Comparison of ENCODE assay signal across 14 cellular contexts in the genomic region with DNA sequence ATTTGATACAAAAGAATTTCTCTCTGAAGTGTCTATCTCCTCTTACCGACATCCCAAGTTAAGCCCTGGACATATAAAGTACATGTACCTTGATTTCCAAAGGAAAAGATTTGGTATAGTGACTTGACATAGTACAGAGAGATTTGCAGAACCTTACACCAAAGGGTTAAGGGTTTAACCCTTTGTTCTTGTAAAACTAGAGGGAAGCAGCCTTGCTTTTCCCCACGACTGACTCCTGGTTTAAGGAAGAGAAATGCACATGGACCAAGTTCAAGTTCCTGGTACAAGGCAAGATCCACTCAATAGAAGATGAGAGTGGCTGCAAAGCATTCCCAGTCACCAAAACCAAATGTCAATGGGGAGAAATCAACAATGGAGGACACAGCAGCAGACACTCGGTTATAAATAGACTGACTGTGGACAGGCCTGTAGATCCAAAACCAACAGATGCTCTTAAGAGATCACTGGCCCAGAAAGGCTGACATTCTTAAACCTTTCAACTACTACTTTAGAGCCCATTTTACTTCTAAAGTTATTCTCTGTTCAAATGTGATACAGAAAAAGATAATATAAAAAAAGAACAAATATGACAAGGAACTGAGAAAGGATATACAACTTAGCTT.
"Had no signal": no experiment of that assay in that cellular context is flagged by ENCODE, and none has a peak within 500 bp of the region (broad histone marks: within the 10 kb centered on the region; RNA-seq: fewer than 3 reads in every experiment).

No MANE protein-coding gene starts in this region.

- H3K9me3 ChIP-seq: tibial artery had no signal

- H3K27ac ChIP-seq: skin epidermis, tibial artery, WERI-Rb-1 had no signal

- H3K4me3 Mint-ChIP-seq: activated CD8-positive, alpha-beta T cell treated with anti-CD3 and anti-CD28 coated beads for 36 hours; activated T-helper 1 cell treated with anti-CD3 and anti-CD28 coated beads, Interleukin-12 subunit alpha, Interleukin-12 subunit beta, Interleukin-2, Interleukin-4 antibody, amounts not matched to agents 30 ng/mL and 10 ng/mL and 1 ng/mL, durations not matched to agents 14 hours and 24 hours and 36 hours; central memory CD8-positive, alpha-beta T cell; immature natural killer cell; natural killer cell; T-cell had no signal

- H3K27me3 ChIP-seq: tibial artery had no signal

- H3K36me3 Mint-ChIP-seq: natural killer cell had no signal

- H3K4me3 ChIP-seq: lung, skin epidermis, tibial artery had no signal

- DNase-seq: activated CD4-positive, alpha-beta T cell treated with anti-CD3 and anti-CD28 coated beads for 4 hours; activated CD8-positive, alpha-beta memory T cell treated with anti-CD3 and anti-CD28 coated beads, Interleukin-2, amount 50 U/mL, for 4 hours; activated CD8-positive, alpha-beta T cell treated with anti-CD3 and anti-CD28 coated beads for 36 hours; activated naive CD4-positive, alpha-beta T cell treated with anti-CD3 and anti-CD28 coated beads, Interleukin-2, amount 50 U/mL, for 16 hours; dermis blood vessel endothelial cell; immature natural killer cell; natural killer cell; T-cell; tibial artery; WERI-Rb-1 had no signal

- H3K9me3 Mint-ChIP-seq: activated CD8-positive, alpha-beta T cell treated with anti-CD3 and anti-CD28 coated beads for 36 hours; activated T-helper 1 cell treated with anti-CD3 and anti-CD28 coated beads, Interleukin-12 subunit alpha, Interleukin-12 subunit beta, Interleukin-2, Interleukin-4 antibody, amounts not matched to agents 30 ng/mL and 10 ng/mL and 1 ng/mL, durations not matched to agents 14 hours and 24 hours and 36 hours; central memory CD8-positive, alpha-beta T cell; immature natural killer cell; natural killer cell; T-cell had no signal

- ATAC-seq: activated CD8-positive, alpha-beta T cell treated with anti-CD3 and anti-CD28 coated beads for 36 hours; natural killer cell; T-cell had no signal

- H3K27me3 Mint-ChIP-seq: activated CD8-positive, alpha-beta T cell treated with anti-CD3 and anti-CD28 coated beads for 36 hours; central memory CD8-positive, alpha-beta T cell; T-cell had no signal
